ENCODE assay signal across 17 cellular contexts in the genomic region with DNA sequence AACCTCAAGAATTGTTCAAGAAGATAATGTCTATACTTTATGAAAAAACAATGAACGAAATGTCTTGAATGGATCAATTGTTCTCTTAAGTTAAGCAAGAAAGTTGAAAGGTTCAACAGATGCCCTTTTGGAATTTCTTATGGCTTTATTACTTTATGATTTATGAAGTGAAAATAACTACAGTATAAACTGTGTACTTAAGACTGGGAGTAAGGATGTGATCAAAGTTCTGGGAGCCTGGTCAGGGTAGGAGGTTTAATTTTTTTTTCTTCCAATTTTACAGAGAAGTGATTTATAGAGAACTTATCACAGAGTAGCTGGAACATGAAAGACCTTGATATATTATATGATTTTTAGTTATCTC.
A peak's percentile ranks its signal among the peaks of the same experiment; 100 is the strongest.
DNase-seq lines count a peak whose midpoint lies in the region; ATAC-seq, FAIRE-seq and TF ChIP-seq lines count a peak whose summit lies in the region.
"Had no signal": no experiment of that assay in that cellular context is flagged by ENCODE, and none has a peak within 500 bp of the region (broad histone marks: within the 10 kb centered on the region; RNA-seq: fewer than 3 reads in every experiment).

No MANE protein-coding gene starts in this region.

- no peak overlapping the region for H2AFZ ChIP-seq in astrocyte (ENCODE audit: low read depth, low read length)
- no peak overlapping the region for H2AFZ ChIP-seq in hepatocyte
- H2AFZ ChIP-seq: GM23248 had no signal

- H3K4me1 Mint-ChIP-seq in astrocyte (ENCODE audit: low read depth, unreplicated experiment): no peaks in the 10 kb centered on the region
- peaks cover 25% of the 10 kb centered on the region for H3K4me1 Mint-ChIP-seq in T-helper 2 cell treated with Interferon-gamma antibody and Interleukin-4, amounts not matched to agents 5 μg/mL and 100 μg/mL, for 36 hours (ENCODE audit: low read depth)
- H3K4me1 Mint-ChIP-seq: CD14-positive monocyte had no signal

- H3K4me3 Mint-ChIP-seq in astrocyte (ENCODE audit: unreplicated experiment): no peak overlapping the region
- no peak overlapping the region for H3K4me3 Mint-ChIP-seq in T-helper 2 cell treated with Interferon-gamma antibody and Interleukin-4, amounts not matched to agents 5 μg/mL and 100 μg/mL, for 36 hours
- H3K4me3 Mint-ChIP-seq: CD14-positive monocyte; CD4-positive, alpha-beta memory T cell had no signal

- H3K36me3 ChIP-seq in astrocyte (ENCODE audit: insufficient read depth, low read length) (no peaks in the 10 kb centered on the region), hepatocyte (replicated peaks; ENCODE audit: insufficient read depth, low read depth) (no peaks in the 10 kb centered on the region), pancreas (no peaks in the 10 kb centered on the region), transverse colon (no peaks in the 10 kb centered on the region), breast epithelium (no peaks in the 10 kb centered on the region), right atrium auricular region (no peaks in the 10 kb centered on the region)
- H3K36me3 ChIP-seq: HAP-1 had no signal

- no peaks in the 10 kb centered on the region for H3K36me3 Mint-ChIP-seq in astrocyte (ENCODE audit: low read depth, unreplicated experiment)
- H3K36me3 Mint-ChIP-seq in T-helper 2 cell treated with Interferon-gamma antibody and Interleukin-4, amounts not matched to agents 5 μg/mL and 100 μg/mL, for 36 hours (ENCODE audit: low read depth): peaks cover 2% of the 10 kb centered on the region
- H3K36me3 Mint-ChIP-seq: CD14-positive monocyte; CD4-positive, alpha-beta memory T cell had no signal

- H4K20me1 ChIP-seq in astrocyte (ENCODE audit: insufficient read depth, low read length) (no peaks in the 10 kb centered on the region), hepatocyte (ENCODE audit: insufficient read depth, poor library complexity, severe bottlenecking) (no peaks in the 10 kb centered on the region)

- TF ChIP-seq CTCF in astrocyte (IDR thresholded peaks at IDR 0.05; ENCODE audit: insufficient read depth, low read depth, low read length): no peak
- no peak for TF ChIP-seq CTCF in hepatocyte (IDR thresholded peaks at IDR 0.05; ENCODE audit: poor library complexity)
- no peak for TF ChIP-seq CTCF in pancreas (IDR thresholded peaks at IDR 0.05)
- TF ChIP-seq CTCF in transverse colon (IDR thresholded peaks at IDR 0.05): no peak
- no peak for TF ChIP-seq CTCF in breast epithelium (IDR thresholded peaks at IDR 0.05)
- TF ChIP-seq CTCF in right atrium auricular region (IDR thresholded peaks at IDR 0.05): no peak

- no peak for DNase-seq in astrocyte (ENCODE audit: low read depth)
- DNase-seq in hepatocyte (ENCODE audit: low spot score): no peak
- no peak for DNase-seq in pancreas
- DNase-seq in transverse colon: no peak
- no peak for DNase-seq in T-helper 2 cell treated with Interferon-gamma antibody and Interleukin-4, amounts not matched to agents 5 μg/mL and 100 μg/mL, for 36 hours (ENCODE audit: low spot score)
- no peak for DNase-seq in breast epithelium (ENCODE audit: low spot score in 2 of 2)
- DNase-seq in right atrium auricular region (ENCODE audit: low spot score): no peak
- DNase-seq: AML-193; CD4-positive, alpha-beta memory T cell; DMS153; DMS79; GDM1; GM23248; IMR-90 had no signal

- H3K27me3 ChIP-seq in astrocyte (ENCODE audit: insufficient read depth, low read length): no peaks in the 10 kb centered on the region
- H3K27me3 ChIP-seq in hepatocyte: no peaks in the 10 kb centered on the region
- H3K27me3 ChIP-seq in pancreas: no peaks in the 10 kb centered on the region
- H3K27me3 ChIP-seq in transverse colon: no peaks in the 10 kb centered on the region
- peaks cover 0 to 8% of the 10 kb centered on the region in 2 donors for H3K27me3 ChIP-seq in breast epithelium
- H3K27me3 ChIP-seq in right atrium auricular region: no peaks in the 10 kb centered on the region

- H3K4me1 ChIP-seq in astrocyte (ENCODE audit: insufficient read depth, low read length): no peaks in the 10 kb centered on the region
- no peaks in the 10 kb centered on the region for H3K4me1 ChIP-seq in hepatocyte (ENCODE audit: insufficient read depth)
- no peaks in the 10 kb centered on the region for H3K4me1 ChIP-seq in pancreas
- H3K4me1 ChIP-seq in transverse colon: peaks cover 0 to 5% (median 0%) of the 10 kb centered on the region in 4 donors
- no peaks in the 10 kb centered on the region for H3K4me1 ChIP-seq in breast epithelium
- H3K4me1 ChIP-seq in right atrium auricular region: no peaks in the 10 kb centered on the region
- H3K4me1 ChIP-seq: HAP-1 had no signal

- in situ Hi-C loops in transverse colon (cut with MboI; ENCODE audit: low pct_ligation_motif_present in 1 of 4, low pct_unique_long_range_greater_than_20kb in 1 of 4, low sequenced_read_pairs in 3 of 4): no loop called here

- no peak for ATAC-seq in pancreas

- 44% methylated on average over 1 of the region's 1 CpG for WGBS in hepatocyte (ENCODE audit: low lambda C conversion rate, missing lambda C conversion rate)
- WGBS in pancreas, 2 donors: 72 to 87% methylated on average over 1 of the region's 1 CpG
- WGBS in transverse colon (ENCODE audit: low coverage in 1 of 2), 2 donors: 50 to 83% methylated on average over 1 of the region's 1 CpG

- H3K4me3 ChIP-seq in astrocyte (ENCODE audit: insufficient read depth, low read depth, low read length) (no peak overlapping the region), hepatocyte (no peak overlapping the region), pancreas (no peak overlapping the region), transverse colon (no peak overlapping the region), breast epithelium (no peak overlapping the region), right atrium auricular region (no peak overlapping the region)
- H3K4me3 ChIP-seq: GM23248, HAP-1 had no signal

- no peak for TF ChIP-seq POLR2A in transverse colon (IDR thresholded peaks at IDR 0.05)
- no peak for TF ChIP-seq POLR2A in breast epithelium (IDR thresholded peaks at IDR 0.05)

- no peaks in the 10 kb centered on the region for H3K9me2 ChIP-seq in hepatocyte (replicated peaks; ENCODE audit: insufficient read depth)

- H3K9me3 ChIP-seq in astrocyte (ENCODE audit: insufficient read depth, low read depth, low read length) (no peaks in the 10 kb centered on the region), hepatocyte (ENCODE audit: low read depth) (peaks cover 6% of the 10 kb centered on the region), pancreas (no peaks in the 10 kb centered on the region), transverse colon (no peaks in the 10 kb centered on the region), breast epithelium (no peaks in the 10 kb centered on the region), right atrium auricular region (peaks cover 0 to 3% of the 10 kb centered on the region in 2 donors)
- H3K9me3 ChIP-seq: HAP-1 had no signal

- no peak overlapping the region for H3K9ac ChIP-seq in astrocyte (ENCODE audit: low read length)
- H3K9ac ChIP-seq: GM23248 had no signal

- intact Hi-C loops in pancreas (cut with DNase I) (no loop called here), transverse colon (cut with DNase I; ENCODE audit: low total_unique reads) (no loop called here), breast epithelium (cut with DNase I; ENCODE audit: low total_unique reads) (no loop called here)

- no peaks in the 10 kb centered on the region for H3K79me2 ChIP-seq in astrocyte (ENCODE audit: insufficient read depth, low read length)
- no peaks in the 10 kb centered on the region for H3K79me2 ChIP-seq in hepatocyte

- no peaks in the 10 kb centered on the region for H3K27me3 Mint-ChIP-seq in astrocyte (ENCODE audit: low read depth, unreplicated experiment)
- H3K27me3 Mint-ChIP-seq in T-helper 2 cell treated with Interferon-gamma antibody and Interleukin-4, amounts not matched to agents 5 μg/mL and 100 μg/mL, for 36 hours (ENCODE audit: low read depth): no peaks in the 10 kb centered on the region
- H3K27me3 Mint-ChIP-seq: CD4-positive, alpha-beta memory T cell had no signal

- no peak overlapping the region for H3K4me2 ChIP-seq in astrocyte (ENCODE audit: low read length)
- H3K4me2 ChIP-seq in hepatocyte: no peak overlapping the region

- TF ChIP-seq EP300 in transverse colon (IDR thresholded peaks at IDR 0.05; ENCODE audit: low read depth): no peak

- no peak overlapping the region for H3K27ac ChIP-seq in astrocyte (ENCODE audit: low read depth, low read length)
- peak overlapping the region; percentile 25 for H3K27ac ChIP-seq in hepatocyte
- no peak overlapping the region for H3K27ac ChIP-seq in pancreas
- H3K27ac ChIP-seq in transverse colon: peak overlapping the region in 3 of 4 donors; percentile 37 to 65 (median 49)
- H3K27ac ChIP-seq in breast epithelium: no peak overlapping the region
- no peak overlapping the region for H3K27ac ChIP-seq in right atrium auricular region
- H3K27ac ChIP-seq: GM23248 had no signal

- FAIRE-seq in astrocyte (lab: Jason Lieb, UNC) (peak; percentile 34), pancreas (lab: Jason Lieb, UNC) (peak; percentile 97)
- FAIRE-seq: A204.1 had no signal

- no peak overlapping the region for H3K27ac Mint-ChIP-seq in astrocyte (ENCODE audit: unreplicated experiment)
- no peak overlapping the region for H3K27ac Mint-ChIP-seq in T-helper 2 cell treated with Interferon-gamma antibody and Interleukin-4, amounts not matched to agents 5 μg/mL and 100 μg/mL, for 36 hours
- H3K27ac Mint-ChIP-seq: CD14-positive monocyte had no signal

- H3K9me3 Mint-ChIP-seq in astrocyte (ENCODE audit: unreplicated experiment): no peaks in the 10 kb centered on the region
- H3K9me3 Mint-ChIP-seq in T-helper 2 cell treated with Interferon-gamma antibody and Interleukin-4, amounts not matched to agents 5 μg/mL and 100 μg/mL, for 36 hours: peaks cover 11% of the 10 kb centered on the region

Comparison
In these comparisons a context has a peak if more than half of its experiments do, and no peak if none do; other contexts are left out.
1. H3K27ac ChIP-seq: peak in hepatocyte (single experiment) and transverse colon (3 of 4); none in astrocyte (single experiment), pancreas (0 of 4), breast epithelium (0 of 2) and right atrium auricular region (0 of 2).